Comparison of ENCODE assay signal across 9 cellular contexts in the genomic region with DNA sequence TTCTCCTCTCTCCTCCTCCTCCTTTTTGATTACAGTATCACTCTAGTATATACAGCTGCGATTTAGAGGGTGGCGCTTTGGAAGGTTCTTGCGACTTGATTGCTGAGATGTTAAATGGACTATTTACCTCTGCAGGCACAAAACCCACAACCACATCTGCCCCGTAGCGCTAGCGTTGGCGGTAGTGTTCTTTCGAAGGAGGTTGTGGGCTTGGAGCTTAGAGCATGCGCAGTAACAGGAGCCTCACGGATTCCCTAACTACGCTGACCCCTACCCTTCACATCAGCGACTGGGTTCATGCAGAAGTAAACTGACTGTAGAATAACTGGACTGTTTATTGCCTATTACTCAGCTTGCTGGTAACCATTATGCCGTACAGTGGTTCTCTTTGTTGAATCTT. TPM values are rescaled to one million over a fixed set of nuclear protein-coding genes. Genes with fewer than 3 reads are reported as not detected.
DNase-seq lines count a peak whose midpoint lies in the region; ATAC-seq and TF ChIP-seq lines count a peak whose summit lies in the region.
"Had no signal": no experiment of that assay in that cellular context is flagged by ENCODE, and none has a peak within 500 bp of the region (broad histone marks: within the 10 kb centered on the region; RNA-seq: fewer than 3 reads in every experiment).

No MANE protein-coding gene starts in this region.

- ATAC-seq in activated T-cell treated with anti-CD3 and anti-CD28 coated beads, Interleukin-2, amount 50 U/mL, for 4 hours: no peak
- ATAC-seq in left lobe of liver (peak; percentile 61), thoracic aorta (ENCODE audit: insufficient number of reproducible peaks, low FRiP score, low read depth) (no peak), GM21526 (IDR thresholded peaks at IDR 0.05; ENCODE audit: low FRiP score, unreplicated experiment) (no peak)

- H3K9me3 ChIP-seq in thoracic aorta: no peaks in the 10 kb centered on the region

- H3K4me1 Mint-ChIP-seq in activated T-cell treated with anti-CD3 and anti-CD28 coated beads, Interleukin-2, amount 50 U/mL, for 4 hours (ENCODE audit: low read depth): peaks cover 18% of the 10 kb centered on the region

- no peaks in the 10 kb centered on the region for H3K27me3 ChIP-seq in thoracic aorta (replicated peaks; ENCODE audit: insufficient read depth)

- H3K4me1 ChIP-seq in thoracic aorta (ENCODE audit: control insufficient read depth in 1 of 2, low read depth in 2 of 2): no peaks in the 10 kb centered on the region

- peak overlapping the region; percentile 1 for H3K4me3 Mint-ChIP-seq in activated T-cell treated with anti-CD3 and anti-CD28 coated beads, Interleukin-2, amount 50 U/mL, for 4 hours

- no peak overlapping the region for H3K27ac ChIP-seq in thoracic aorta

- H3K36me3 ChIP-seq in thoracic aorta: no peaks in the 10 kb centered on the region

- H3K27me3 Mint-ChIP-seq in activated T-cell treated with anti-CD3 and anti-CD28 coated beads, Interleukin-2, amount 50 U/mL, for 4 hours (ENCODE audit: low read depth): peaks cover 4% of the 10 kb centered on the region

- TF ChIP-seq CTCF in thoracic aorta (IDR thresholded peaks at IDR 0.05): no peak

- no peaks in the 10 kb centered on the region for H3K9me3 Mint-ChIP-seq in activated T-cell treated with anti-CD3 and anti-CD28 coated beads, Interleukin-2, amount 50 U/mL, for 4 hours

- DNase-seq in activated T-cell treated with anti-CD3 and anti-CD28 coated beads, Interleukin-2, amount 50 U/mL, for 4 hours: no peak
- DNase-seq in activated T-cell treated with anti-CD3 and anti-CD28 coated beads, Interleukin-2, amount 50 U/mL, for 1 hour: no peak
- DNase-seq in amniotic epithelial cell (ENCODE audit: low read depth) (peak; percentile 11), left lobe of liver (ENCODE audit: low spot score) (no peak), thoracic aorta (ENCODE audit: low spot score) (no peak), hippocampal formation (lab: John Stamatoyannopoulos, UW) (no peak), SIG-M5 (lab: John Stamatoyannopoulos, UW) (no peak)

- H3K4me3 ChIP-seq in thoracic aorta: peak overlapping the region; percentile 65

- no peaks in the 10 kb centered on the region for H3K36me3 Mint-ChIP-seq in activated T-cell treated with anti-CD3 and anti-CD28 coated beads, Interleukin-2, amount 50 U/mL, for 4 hours (ENCODE audit: insufficient read depth)
- H3K36me3 Mint-ChIP-seq: CD4-positive, CD25-positive, alpha-beta regulatory T cell had no signal

RNA-seq across cellular contexts. Expression of gene CGGBP1, which starts 58.0 kb away (rescaled TPM):
- 10 to 100 TPM; 51.9 to 62.6 (median 58.7) TPM for total RNA-seq in activated T-cell treated with anti-CD3 and anti-CD28 coated beads, Interleukin-2, amount 50 U/mL, for 4 hours
- total RNA-seq in left lobe of liver: 22.6 TPM
- 10 to 100 TPM; 52.7 to 83.8 TPM for total RNA-seq in thoracic aorta

RNA-seq across cellular contexts. Expression of gene ZNF654, which starts 58.2 kb away (rescaled TPM):
- total RNA-seq in activated T-cell treated with anti-CD3 and anti-CD28 coated beads, Interleukin-2, amount 50 U/mL, for 4 hours: 1 to 10 TPM; 8.0 to 9.2 (median 8.1) TPM
- total RNA-seq in left lobe of liver: 7.2 TPM
- total RNA-seq in thoracic aorta: 10 to 100 TPM in 1 of 2 donors, 1 to 10 TPM in 1; 7.7 to 15.4 TPM
